In the genomic region with DNA sequence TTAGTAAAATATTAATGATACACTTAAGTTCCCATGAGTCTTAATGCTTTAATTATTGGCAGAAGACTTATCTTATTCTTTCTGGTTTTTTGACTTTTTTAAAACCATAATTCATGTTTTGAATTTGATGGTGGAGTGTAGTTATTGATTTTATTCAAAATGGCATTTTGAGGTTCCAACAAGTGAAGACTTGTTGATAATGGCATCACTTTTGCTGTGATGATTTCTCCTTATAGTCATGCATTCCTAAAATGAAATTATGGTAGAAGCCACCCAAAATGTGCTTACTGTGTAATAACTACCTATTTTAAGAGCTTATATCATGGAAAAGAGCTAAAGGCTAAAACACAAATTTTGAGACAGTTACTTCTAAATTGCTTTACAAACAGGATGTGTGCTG, we compare ENCODE assay signal across 22 cellular contexts. TPM values are rescaled to one million over a fixed set of nuclear protein-coding genes. Genes with fewer than 3 reads are reported as not detected.
DNase-seq lines count a peak whose midpoint lies in the region; ATAC-seq and TF ChIP-seq lines count a peak whose summit lies in the region.
"Had no signal": no experiment of that assay in that cellular context is flagged by ENCODE, and none has a peak within 500 bp of the region (broad histone marks: within the 10 kb centered on the region; RNA-seq: fewer than 3 reads in every experiment).

No MANE protein-coding gene starts in this region.

- H3K4me3 Mint-ChIP-seq in GM23338, result peak overlapping the region; percentile 93; the same call in 2 of the 3 replicates
- H3K4me3 Mint-ChIP-seq in neural progenitor cell, result no peak overlapping the region
- H3K4me3 Mint-ChIP-seq in type B pancreatic cell, result no peak overlapping the region
- H3K4me3 Mint-ChIP-seq: stimulated activated naive B cell treated with anti-CD40 and anti-IgM and Interleukin-4, amounts not matched to agents 10 μg/mL and 1 μg/mL and 100 μg/mL, for 72 hours had no signal

- H3K4me3 ChIP-seq in GM23338 (0 out of 2 replicates have a peak overlapping the region, but pooled peaks have one; percentile 9), OCI-LY1 (ENCODE audit: low read depth, low read length, poor library complexity, severe bottlenecking) (peak overlapping the region; percentile 87), mammary epithelial cell (replicated peaks in 1 of 3; ENCODE audit: insufficient read depth in 1 of 3, low read depth in 2 of 3, low read length in 3 of 3) (peak overlapping the region in 2 of 3 experiments; percentile 92 to 94), neural progenitor cell (peak overlapping the region; percentile 72), neuronal stem cell (ENCODE audit: low read length in 2 of 2) (no peak overlapping the region)
- H3K4me3 ChIP-seq: SJSA1, testis had no signal

- DNase-seq in GM23338 (ENCODE audit: low spot score), result no peak
- no peak for DNase-seq in mammary epithelial cell
- DNase-seq in neural progenitor cell (ENCODE audit: low spot score), result no peak
- DNase-seq in UCSD-AML1 (lab: John Stamatoyannopoulos, UW; ENCODE audit: unreplicated experiment), result no peak
- DNase-seq in neuronal stem cell (ENCODE audit: low spot score), result no peak
- no peak for DNase-seq in type B pancreatic cell (ENCODE audit: extremely low spot score, unreplicated experiment)
- DNase-seq: activated CD4-positive, alpha-beta memory T cell treated with anti-CD3 and anti-CD28 coated beads for 36 hours; caudate nucleus; dermis blood vessel endothelial cell; foreskin melanocyte; IMR-90; mesenchymal stem cell; naive thymus-derived CD8-positive, alpha-beta T cell; NCI-H1694; NCI-H748 treated with DMSO at 0.1 percent for 48 hours; Peyer's patch; stimulated activated naive B cell treated with anti-CD40 and anti-IgM and Interleukin-4, amounts not matched to agents 10 μg/mL and 1 μg/mL and 100 μg/mL, for 72 hours; T-helper 17 cell; testis had no signal

- no peak overlapping the region for H3K14ac ChIP-seq in neuronal stem cell (ENCODE audit: low read length)

- no peak overlapping the region for H3K27ac ChIP-seq in GM23338 (ENCODE audit: low read depth)
- H3K27ac ChIP-seq in OCI-LY1 (ENCODE audit: low read depth, low read length, poor library complexity, severe bottlenecking), result peak overlapping the region; percentile 87
- peak overlapping the region; percentile 65 for H3K27ac ChIP-seq in mammary epithelial cell (ENCODE audit: insufficient read depth, low read depth, low read length)
- peak overlapping the region; percentile 6 for H3K27ac ChIP-seq in neural progenitor cell
- H3K27ac ChIP-seq in neuronal stem cell (replicated peaks; ENCODE audit: low read length), result no peak overlapping the region
- H3K27ac ChIP-seq: SJSA1 had no signal

- no peak overlapping the region for H3K4ac ChIP-seq in neuronal stem cell (ENCODE audit: low read length)

- no peak overlapping the region for H2AK5ac ChIP-seq in neuronal stem cell (ENCODE audit: low read depth, low read length)

- H3K27me3 Mint-ChIP-seq in GM23338 (ENCODE audit: insufficient read depth, low read depth, poor library complexity) (peaks cover 6% of the 10 kb centered on the region), neural progenitor cell (ENCODE audit: insufficient read depth, low read depth) (no peaks in the 10 kb centered on the region), type B pancreatic cell (no peaks in the 10 kb centered on the region)
- H3K27me3 Mint-ChIP-seq: activated CD4-positive, alpha-beta memory T cell treated with anti-CD3 and anti-CD28 coated beads for 36 hours; naive thymus-derived CD8-positive, alpha-beta T cell; stimulated activated naive B cell treated with anti-CD40 and anti-IgM and Interleukin-4, amounts not matched to agents 10 μg/mL and 1 μg/mL and 100 μg/mL, for 72 hours; T-helper 17 cell had no signal

- H2BK120ac ChIP-seq in neuronal stem cell (ENCODE audit: low read depth, low read length), result no peak overlapping the region

- no peaks in the 10 kb centered on the region for H3K79me1 ChIP-seq in neuronal stem cell (ENCODE audit: low read depth, low read length)

- H3K9ac ChIP-seq in OCI-LY1 (ENCODE audit: low read length) (peak overlapping the region; percentile 92), mammary epithelial cell (ENCODE audit: insufficient read depth, low read length) (peak overlapping the region; percentile 18), neural progenitor cell (no peak overlapping the region), neuronal stem cell (ENCODE audit: low read depth, low read length, poor library complexity) (no peak overlapping the region)

- no peak overlapping the region for H4K91ac ChIP-seq in neuronal stem cell (ENCODE audit: low read depth, low read length, poor library complexity)

- CTCF ChIA-PET in mammary epithelial cell (lab: Charles Lee; ENCODE audit: low non-redundant PET), result interaction anchor here (0.6 kb wide), 1 partner anchor 51 kb away, joined by 5 read pairs; no protein-coding TSS in a partner anchor

- H2BK15ac ChIP-seq in neuronal stem cell (ENCODE audit: low read length), result no peak overlapping the region

- no peaks in the 10 kb centered on the region for H3F3A ChIP-seq in GM23338 (replicated peaks; ENCODE audit: low read depth)
- no peaks in the 10 kb centered on the region for H3F3A ChIP-seq in OCI-LY1 (ENCODE audit: insufficient read depth, low read length)
- peaks cover 32% of the 10 kb centered on the region for H3F3A ChIP-seq in neural progenitor cell (ENCODE audit: low read depth)

- H3K27ac Mint-ChIP-seq in GM23338 (peak overlapping the region; percentile 70; the same call in 1 of the 2 replicates), neural progenitor cell (no peak overlapping the region), type B pancreatic cell (no peak overlapping the region)
- H3K27ac Mint-ChIP-seq: activated CD4-positive, alpha-beta memory T cell treated with anti-CD3 and anti-CD28 coated beads for 36 hours; stimulated activated naive B cell treated with anti-CD40 and anti-IgM and Interleukin-4, amounts not matched to agents 10 μg/mL and 1 μg/mL and 100 μg/mL, for 72 hours had no signal

- peaks cover 57% of the 10 kb centered on the region for H3K79me2 ChIP-seq in GM23338 (replicated peaks; ENCODE audit: insufficient read depth)
- peaks cover 61% of the 10 kb centered on the region for H3K79me2 ChIP-seq in OCI-LY1 (ENCODE audit: insufficient read depth, low read length)
- H3K79me2 ChIP-seq in mammary epithelial cell (ENCODE audit: insufficient read depth, low read length), result peaks cover 69% of the 10 kb centered on the region
- peaks cover 73% of the 10 kb centered on the region for H3K79me2 ChIP-seq in neural progenitor cell (ENCODE audit: low read depth)

- dilution Hi-C loops in mammary epithelial cell (cut with HindIII; ENCODE audit: low sequenced_read_pairs), result no loop called here

- no peak for TF ChIP-seq CTCF in GM23338 (conservative IDR thresholded peaks at IDR 0.05; ENCODE audit: low read depth in 2 of 2)
- TF ChIP-seq CTCF in OCI-LY1 (IDR thresholded peaks at IDR 0.05; ENCODE audit: low read length), result no peak
- no peak for TF ChIP-seq CTCF in mammary epithelial cell (conservative IDR thresholded peaks at IDR 0.05 in 1 of 2, IDR thresholded peaks at IDR 0.05 in 1 of 2; ENCODE audit: extremely low read depth in 1 of 2, insufficient read depth in 1 of 2, low read depth in 1 of 2, low read length in 2 of 2)
- TF ChIP-seq CTCF in neural progenitor cell (IDR thresholded peaks at IDR 0.05), result no peak
- TF ChIP-seq CTCF in type B pancreatic cell (conservative IDR thresholded peaks at IDR 0.05), result no peak

- no peak overlapping the region for H4K8ac ChIP-seq in neuronal stem cell (ENCODE audit: low read depth, low read length)

- H3K27me3 ChIP-seq in GM23338 (ENCODE audit: insufficient read depth) (no peaks in the 10 kb centered on the region), OCI-LY1 (ENCODE audit: insufficient read depth, low read length) (no peaks in the 10 kb centered on the region), mammary epithelial cell (ENCODE audit: insufficient read depth, low read length) (no peaks in the 10 kb centered on the region), neural progenitor cell (no peaks in the 10 kb centered on the region), neuronal stem cell (ENCODE audit: control insufficient read depth in 3 of 3, insufficient read depth in 3 of 3, low read depth in 1 of 3, low read length in 3 of 3) (no peaks in the 10 kb centered on the region)
- H3K27me3 ChIP-seq: Peyer's patch, SJSA1, testis had no signal

- BruUV-seq in mammary epithelial cell (replicated peaks; lab: Mats Ljungman, UMichigan), result no TSS peak

- H3K9me3 Mint-ChIP-seq in GM23338 (no peaks in the 10 kb centered on the region), neural progenitor cell (no peaks in the 10 kb centered on the region), type B pancreatic cell (no peaks in the 10 kb centered on the region)
- H3K9me3 Mint-ChIP-seq: activated CD4-positive, alpha-beta memory T cell treated with anti-CD3 and anti-CD28 coated beads for 36 hours; naive thymus-derived CD8-positive, alpha-beta T cell; stimulated activated naive B cell treated with anti-CD40 and anti-IgM and Interleukin-4, amounts not matched to agents 10 μg/mL and 1 μg/mL and 100 μg/mL, for 72 hours had no signal

- peaks cover 27% of the 10 kb centered on the region for H3K4me1 ChIP-seq in GM23338 (ENCODE audit: insufficient read depth)
- peaks cover 60% of the 10 kb centered on the region for H3K4me1 ChIP-seq in OCI-LY1 (ENCODE audit: insufficient read depth, low read length, severe bottlenecking)
- H3K4me1 ChIP-seq in mammary epithelial cell (ENCODE audit: insufficient read depth, low read length), result peaks cover 34% of the 10 kb centered on the region
- peaks cover 34% of the 10 kb centered on the region for H3K4me1 ChIP-seq in neural progenitor cell
- peaks cover 2 to 8% of the 10 kb centered on the region in 2 donors for H3K4me1 ChIP-seq in neuronal stem cell (ENCODE audit: control insufficient read depth in 2 of 2, insufficient read depth in 1 of 2, low read depth in 1 of 2, low read length in 2 of 2)

- H3K36me3 Mint-ChIP-seq in GM23338 (ENCODE audit: low read depth), result no peaks in the 10 kb centered on the region
- H3K36me3 Mint-ChIP-seq in neural progenitor cell, result no peaks in the 10 kb centered on the region
- H3K36me3 Mint-ChIP-seq in type B pancreatic cell, result peaks cover 4% of the 10 kb centered on the region
- H3K36me3 Mint-ChIP-seq: stimulated activated naive B cell treated with anti-CD40 and anti-IgM and Interleukin-4, amounts not matched to agents 10 μg/mL and 1 μg/mL and 100 μg/mL, for 72 hours had no signal

- H3K9me3 ChIP-seq in OCI-LY1 (ENCODE audit: low read length), result no peaks in the 10 kb centered on the region
- no peaks in the 10 kb centered on the region for H3K9me3 ChIP-seq in mammary epithelial cell (replicated peaks; ENCODE audit: insufficient read depth, low read length)
- no peaks in the 10 kb centered on the region for H3K9me3 ChIP-seq in neural progenitor cell (ENCODE audit: low read depth)
- H3K9me3 ChIP-seq in neuronal stem cell (replicated peaks in 1 of 2; ENCODE audit: control insufficient read depth in 2 of 2, insufficient read depth in 1 of 2, low read depth in 1 of 2, low read length in 2 of 2), result no peaks in the 10 kb centered on the region
- H3K9me3 ChIP-seq: Peyer's patch, SJSA1, testis had no signal

- H3K18ac ChIP-seq in neuronal stem cell (ENCODE audit: low read length), result no peak overlapping the region

- H3K9me2 ChIP-seq in GM23338 (ENCODE audit: insufficient read depth), result no peaks in the 10 kb centered on the region
- H3K9me2 ChIP-seq in OCI-LY1 (ENCODE audit: low read depth, low read length), result no peaks in the 10 kb centered on the region

- no peaks in the 10 kb centered on the region for H3K36me3 ChIP-seq in GM23338 (ENCODE audit: insufficient read depth)
- H3K36me3 ChIP-seq in OCI-LY1 (ENCODE audit: insufficient read depth, low read length), result peaks cover 12% of the 10 kb centered on the region; the same call in 1 of the 2 replicates
- H3K36me3 ChIP-seq in mammary epithelial cell (ENCODE audit: insufficient read depth, low read length), result no peaks in the 10 kb centered on the region
- H3K36me3 ChIP-seq in neural progenitor cell, result no peaks in the 10 kb centered on the region
- no peaks in the 10 kb centered on the region for H3K36me3 ChIP-seq in neuronal stem cell (replicated peaks in 1 of 2; ENCODE audit: control insufficient read depth in 2 of 2, insufficient read depth in 2 of 2, low read length in 2 of 2)
- H3K36me3 ChIP-seq: Peyer's patch had no signal

- in situ Hi-C loops in mammary epithelial cell (cut with MboI; ENCODE audit: low sequenced_read_pairs in 2 of 2), result loop anchor here (10.0 to 25.0 kb wide), 4 partner anchors 135 to 705 kb away; a partner anchor contains a TSS

- no peak overlapping the region for H2BK5ac ChIP-seq in neuronal stem cell (ENCODE audit: low read length)

- H4K20me1 ChIP-seq in GM23338 (replicated peaks; ENCODE audit: insufficient read depth) (no peaks in the 10 kb centered on the region), OCI-LY1 (ENCODE audit: insufficient read depth, low read length) (no peaks in the 10 kb centered on the region), mammary epithelial cell (ENCODE audit: insufficient read depth, low read length) (no peaks in the 10 kb centered on the region), neural progenitor cell (ENCODE audit: low read depth) (no peaks in the 10 kb centered on the region)

- H3K4me2 ChIP-seq in GM23338 (peak overlapping the region; percentile 75), OCI-LY1 (ENCODE audit: low read length) (peak overlapping the region; percentile 93), mammary epithelial cell (ENCODE audit: insufficient read depth, low read depth, low read length) (peak overlapping the region; percentile 90), neural progenitor cell (peak overlapping the region; percentile 82), neuronal stem cell (ENCODE audit: insufficient read depth, low read length, poor library complexity, severe bottlenecking) (no peak overlapping the region)

- intact Hi-C loops in mammary epithelial cell (cut with micrococcal nuclease), result loop anchor here (5.0 kb wide), 3 partner anchors 98 to 348 kb away; a partner anchor contains a TSS

- H2BK12ac ChIP-seq in neuronal stem cell (ENCODE audit: low read length), result no peak overlapping the region

- H2AFZ ChIP-seq in GM23338, result no peak overlapping the region
- no peak overlapping the region for H2AFZ ChIP-seq in OCI-LY1 (ENCODE audit: low read length)
- H2AFZ ChIP-seq in mammary epithelial cell (ENCODE audit: low read depth, low read length), result no peak overlapping the region
- H2AFZ ChIP-seq in neural progenitor cell (replicated peaks), result no peak overlapping the region
- no peak overlapping the region for H2AFZ ChIP-seq in neuronal stem cell (ENCODE audit: low read length)

- no peak for ATAC-seq in GM23338
- ATAC-seq: HCT116; naive thymus-derived CD8-positive, alpha-beta T cell; stimulated activated naive B cell treated with anti-CD40 and anti-IgM and Interleukin-4, amounts not matched to agents 10 μg/mL and 1 μg/mL and 100 μg/mL, for 72 hours; T-helper 17 cell had no signal

- H3K23ac ChIP-seq in neuronal stem cell (ENCODE audit: low read depth, low read length, poor library complexity), result no peak overlapping the region

- H3K4me1 Mint-ChIP-seq in GM23338, result peaks cover 39% of the 10 kb centered on the region
- H3K4me1 Mint-ChIP-seq in neural progenitor cell, result peaks cover 18% of the 10 kb centered on the region
- peaks cover 19% of the 10 kb centered on the region for H3K4me1 Mint-ChIP-seq in type B pancreatic cell (ENCODE audit: unreplicated experiment)

RNA-seq across cellular contexts. Expression of a gene that starts 2.2 kb away (rescaled TPM):
- total RNA-seq in GM23338 (2014; rRNA removed; shearing (Covaris generic)), result 18.6 and 34.4 TPM in 2 replicates
- 2.1 and 3.9 TPM in 2 replicates for polyA plus RNA-seq in GM23338 (2016; fragmentation: Nextera tagmentation; extraction: Ambion mirVana)
- 10 to 100 TPM; 24.3 to 74.3 TPM for total RNA-seq in mammary epithelial cell
- polyA plus RNA-seq in mammary epithelial cell, result 6.3 TPM
- 50.2 TPM for polyA minus RNA-seq in mammary epithelial cell
- 51.0 and 61.9 TPM in 2 replicates for total RNA-seq in neural progenitor cell (ENCODE audit: low replicate concordance)
- 5.1 TPM for polyA plus RNA-seq in neuronal stem cell (2013, experiment 1 of 2)
- polyA plus RNA-seq in neuronal stem cell (2013, experiment 2 of 2), result 5.7 TPM
- total RNA-seq in type B pancreatic cell (ENCODE audit: low replicate concordance), result 21.7 and 30.1 TPM in 2 replicates

RNA-seq across cellular contexts. Expression of a gene that starts 4.0 kb away (rescaled TPM):
- 28.2 and 31.4 TPM in 2 replicates for total RNA-seq in GM23338 (2014; rRNA removed; shearing (Covaris generic))
- 17.0 and 17.5 TPM in 2 replicates for polyA plus RNA-seq in GM23338 (2016; fragmentation: Nextera tagmentation; extraction: Ambion mirVana)
- total RNA-seq in mammary epithelial cell, result 1 to 10 TPM; 5.3 to 6.3 TPM
- 2.9 TPM for polyA plus RNA-seq in mammary epithelial cell
- polyA minus RNA-seq in mammary epithelial cell, result 6.5 TPM
- 72.2 and 86.3 TPM in 2 replicates for total RNA-seq in neural progenitor cell (ENCODE audit: low replicate concordance)
- 17.1 TPM for polyA plus RNA-seq in neuronal stem cell (2013, experiment 1 of 2)
- polyA plus RNA-seq in neuronal stem cell (2013, experiment 2 of 2), result 19.2 TPM
- 7.0 and 20.0 TPM in 2 replicates for total RNA-seq in type B pancreatic cell (ENCODE audit: low replicate concordance)

Comparison
In these comparisons a context has a peak if more than half of its experiments do, and no peak if none do; other contexts are left out.
1. H3K27ac ChIP-seq: peak in OCI-LY1 (single experiment), mammary epithelial cell (single experiment) and neural progenitor cell (single experiment); none in GM23338 (single experiment) and neuronal stem cell (single experiment).
2. H3K4me3 ChIP-seq: peak in GM23338 (single experiment), OCI-LY1 (single experiment), mammary epithelial cell (2 of 3) and neural progenitor cell (single experiment); none in neuronal stem cell (0 of 2).
3. H3K9ac ChIP-seq: peak in OCI-LY1 (single experiment) and mammary epithelial cell (single experiment); none in neural progenitor cell (single experiment) and neuronal stem cell (single experiment).